9 cellular contexts compared by ENCODE assay signal in the genomic region with DNA sequence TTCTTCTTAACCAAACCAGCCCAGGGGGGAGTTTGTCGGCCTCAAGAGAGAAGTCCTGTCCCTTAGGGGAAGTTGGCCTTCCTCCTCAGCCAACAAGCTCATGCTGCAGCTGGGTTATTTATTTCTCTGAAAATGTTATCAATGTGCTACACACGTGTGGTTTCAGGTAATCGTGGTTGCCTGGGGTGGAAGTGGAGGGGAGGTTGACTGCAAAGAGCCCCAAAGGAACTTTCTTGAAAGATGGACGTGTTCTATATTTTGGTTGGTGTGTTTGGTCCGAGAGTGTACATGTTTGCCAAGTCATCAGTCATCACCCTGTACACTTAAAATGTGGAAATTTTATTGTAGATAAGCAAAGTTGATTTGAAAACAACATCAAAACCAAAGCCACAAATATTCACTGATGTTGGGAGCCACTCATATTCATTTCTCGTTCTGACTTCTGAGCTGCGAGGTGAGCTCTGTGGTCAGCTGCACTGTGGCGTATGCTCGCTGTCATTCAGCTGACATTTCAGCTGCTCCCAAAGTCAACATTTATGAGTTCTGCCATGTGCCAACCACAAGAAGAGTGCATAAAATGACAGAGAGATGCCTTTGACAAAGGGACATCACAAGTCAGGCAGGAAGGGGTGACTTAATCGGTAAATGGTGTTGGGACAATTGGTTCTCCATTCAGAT. TPM values are rescaled to one million over a fixed set of nuclear protein-coding genes. Genes with fewer than 3 reads are reported as not detected.
A peak's percentile ranks its signal among the peaks of the same experiment; 100 is the strongest.
DNase-seq lines count a peak whose midpoint lies in the region; ATAC-seq, FAIRE-seq and TF ChIP-seq lines count a peak whose summit lies in the region.
"Had no signal": no experiment of that assay in that cellular context is flagged by ENCODE, and none has a peak within 500 bp of the region (broad histone marks: within the 10 kb centered on the region; RNA-seq: fewer than 3 reads in every experiment).

No MANE protein-coding gene starts in this region.

- H3K4me1 ChIP-seq in BLaER1, result peaks cover 71% of the 10 kb centered on the region
- H3K4me1 ChIP-seq in HepG2 (ENCODE audit: insufficient read depth, low read length), result peaks cover 26% of the 10 kb centered on the region

- H4K20me1 ChIP-seq in BLaER1 (no peaks in the 10 kb centered on the region), HepG2 (ENCODE audit: insufficient read depth, low read length) (no peaks in the 10 kb centered on the region)

- H3K36me3 Mint-ChIP-seq in Calu3 (ENCODE audit: insufficient read depth, unreplicated experiment), result no peaks in the 10 kb centered on the region
- H3K36me3 Mint-ChIP-seq in nephron progenitor cell (ENCODE audit: low read depth), result no peaks in the 10 kb centered on the region
- H3K36me3 Mint-ChIP-seq: mesothelial cell of epicardium had no signal

- H3K4me1 Mint-ChIP-seq in Calu3 (ENCODE audit: low read depth, unreplicated experiment) (no peaks in the 10 kb centered on the region), nephron progenitor cell (peaks cover 25% of the 10 kb centered on the region)

- TF ChIP-seq RAD21 in HepG2 (CRISPR knock-in tag; IDR thresholded peaks at IDR 0.05), result no peak

- no peaks in the 10 kb centered on the region for H3K36me3 ChIP-seq in BLaER1
- no peaks in the 10 kb centered on the region for H3K36me3 ChIP-seq in HepG2 (replicated peaks in 1 of 2; ENCODE audit: control insufficient read depth in 1 of 2, insufficient read depth in 2 of 2, low read length in 2 of 2)

- H3K9ac ChIP-seq in BLaER1 (no peak overlapping the region), HepG2 (ENCODE audit: insufficient read depth, low read depth, low read length) (no peak overlapping the region)

- H3K4me2 ChIP-seq in BLaER1 (peak overlapping the region; percentile 86), HepG2 (ENCODE audit: low read depth, low read length) (no peak overlapping the region)

- H3K79me2 ChIP-seq in HepG2 (ENCODE audit: insufficient read depth, low read length), result no peaks in the 10 kb centered on the region

- intact Hi-C loops in HepG2 (cut with micrococcal nuclease; ENCODE audit: unreplicated experiment) (loop anchor here (2.0 kb wide), 1 partner anchor 119 kb away; no protein-coding TSS in a partner anchor), Calu3 (cut with micrococcal nuclease; ENCODE audit: unreplicated experiment) (no loop called here)

- BruUV-seq in HepG2 (replicated peaks; lab: Mats Ljungman, UMichigan) (no TSS peak), Calu3 (replicated peaks; lab: Mats Ljungman, UMichigan) (no TSS peak)

- H3K9me3 ChIP-seq in BLaER1 (peaks cover 18% of the 10 kb centered on the region; the same call in 1 of the 2 replicates), HepG2 (ENCODE audit: low read length) (no peaks in the 10 kb centered on the region)

- H3K27me3 ChIP-seq in BLaER1 (no peaks in the 10 kb centered on the region), HepG2 (ENCODE audit: control insufficient read depth in 1 of 2, insufficient read depth in 2 of 2, low read length in 2 of 2) (no peaks in the 10 kb centered on the region)

- H3K4me3 ChIP-seq in BLaER1 (no peak overlapping the region; the same call in 1 of the 2 replicates), HepG2 (replicated peaks in 1 of 3; ENCODE audit: insufficient read depth in 1 of 3, low read depth in 2 of 3, low read length in 3 of 3) (no peak overlapping the region)

- TF ChIP-seq CTCF in HepG2 (CRISPR knock-in tag; IDR thresholded peaks at IDR 0.05), result no peak
- no peak for TF ChIP-seq CTCF in Calu3 (IDR thresholded peaks at IDR 0.05; ENCODE audit: unreplicated experiment)
- no peak for TF ChIP-seq CTCF in nephron progenitor cell (IDR thresholded peaks at IDR 0.05)

- TF ChIP-seq EP300 in HepG2 (IDR thresholded peaks at IDR 0.05; ENCODE audit: low read depth in 2 of 2, low read length in 2 of 2), result no peak
- no peak for TF ChIP-seq EP300 in HepG2 (CRISPR knock-in tag; IDR thresholded peaks at IDR 0.05; ENCODE audit: borderline replicate concordance)

- no peak for TF ChIP-seq POLR2A in HepG2 (IDR thresholded peaks at IDR 0.05; ENCODE audit: insufficient read depth in 1 of 2, low read depth in 2 of 2, low read length in 2 of 2)

- ATAC-seq in GM19023 (IDR thresholded peaks at IDR 0.05; ENCODE audit: unreplicated experiment), result peak; percentile 81
- peak; percentile 74 for ATAC-seq in HG03108 (IDR thresholded peaks at IDR 0.05; ENCODE audit: unreplicated experiment)
- ATAC-seq in HepG2, result no peak

- no peak overlapping the region for H2AFZ ChIP-seq in HepG2 (ENCODE audit: low read length)

- no peak for FAIRE-seq in HepG2 (lab: Jason Lieb, UNC)

- POLR2A ChIA-PET in HepG2 (lab: Yijun Ruan, JAX), result interaction anchor here (0.7 to 1.7 kb wide), 5 partner anchors 20 to 134 kb away, joined by 3 to 10 read pairs (median 3); a partner anchor contains a TSS

- H3K9me3 Mint-ChIP-seq in Calu3 (ENCODE audit: low read depth, unreplicated experiment) (no peaks in the 10 kb centered on the region), nephron progenitor cell (no peaks in the 10 kb centered on the region)

- CTCF ChIA-PET in HepG2 (lab: Yijun Ruan, JAX; ENCODE audit: low intra/inter-chr PET ratio, low total read pairs) (interaction anchor here (17.5 kb wide), 1 partner anchor 47 kb away, joined by 571 read pairs; no protein-coding TSS in a partner anchor), Calu3 (lab: Charles Lee) (interaction anchor here (1.6 to 4.1 kb wide), 3 partner anchors 8 to 45 kb away, joined by 4 to 25 read pairs (median 10); a partner anchor contains a TSS)

- no peak overlapping the region for H3K27ac Mint-ChIP-seq in Calu3 (ENCODE audit: unreplicated experiment)
- no peak overlapping the region for H3K27ac Mint-ChIP-seq in nephron progenitor cell
- H3K27ac Mint-ChIP-seq: mesothelial cell of epicardium had no signal

- in situ Hi-C loops in HepG2 (cut with HindIII; ENCODE audit: extremely low pct_ligation_motif_present, low pct_unique_long_range_greater_than_20kb), result loop anchor here (5.0 kb wide), 2 partner anchors 45 to 125 kb away; no protein-coding TSS in a partner anchor

- peaks cover 14% of the 10 kb centered on the region for H3K27me3 Mint-ChIP-seq in Calu3 (ENCODE audit: unreplicated experiment)
- peaks cover 39% of the 10 kb centered on the region for H3K27me3 Mint-ChIP-seq in nephron progenitor cell (ENCODE audit: low read depth, poor library complexity)

- WGBS in HepG2 (ENCODE audit: low lambda C conversion rate), result 65% methylated on average over 10 of the region's 10 CpGs

- DNase-seq in T-helper 2 cell (peak in 3 of 5 experiments; percentile 31 to 100 (median 68)), HepG2 (ENCODE audit: low spot score) (no peak), NCI-H526 treated with DMSO at 0.1 percent for 48 hours (lab: John Stamatoyannopoulos, UW) (no peak), Calu3 (no peak), nephron progenitor cell (no peak)

- H3K4me3 Mint-ChIP-seq in Calu3 (ENCODE audit: low read depth, unreplicated experiment) (no peak overlapping the region), nephron progenitor cell (no peak overlapping the region)
- H3K4me3 Mint-ChIP-seq: mesothelial cell of epicardium had no signal

- peak overlapping the region; percentile 19; the same call in 1 of the 2 replicates for H3K27ac ChIP-seq in BLaER1
- no peak overlapping the region for H3K27ac ChIP-seq in HepG2 (ENCODE audit: extremely low read length, insufficient read depth, low read length)

RNA-seq across cellular contexts. Expression of a gene that starts 26.5 kb away (rescaled TPM):
- total RNA-seq in HepG2 (2016; rRNA removed; fragmentation: Illumina TruSeq; extraction: Trizol) (2.8 and 5.9 TPM in 2 replicates), Calu3 (2022) (269 and 278 TPM in 2 replicates)
- 1.1 and 2.0 TPM in 2 replicates for total RNA-seq in HepG2 (2016; cell fraction: cytosol; rRNA removed; fragmentation: Illumina TruSeq; extraction: Trizol; ENCODE audit: low read depth)
- total RNA-seq in HepG2 (2016; cell fraction: insoluble cytoplasmic fraction; rRNA removed; fragmentation: Illumina TruSeq; extraction: Trizol), result 2.8 and 5.0 TPM in 2 replicates
- 3.1 and 3.2 TPM in 2 replicates for total RNA-seq in HepG2 (2016; cell fraction: membrane; rRNA removed; fragmentation: Illumina TruSeq; extraction: Trizol)
- 7.2 and 8.0 TPM in 2 replicates for total RNA-seq in HepG2 (2016; cell fraction: nucleus; rRNA removed; fragmentation: Illumina TruSeq; extraction: Trizol)
- 2.7 and 3.3 TPM in 2 replicates for polyA plus RNA-seq in HepG2 (2011; rRNA removed)
- polyA plus RNA-seq in HepG2 (2011; cell fraction: cytosol; rRNA removed), result 1.8 and 2.1 TPM in 2 replicates
- polyA plus RNA-seq in HepG2 (2011; cell fraction: nucleus; rRNA removed), result 5.0 and 7.4 TPM in 2 replicates
- polyA plus RNA-seq in HepG2 (2012), result 2.3 and 3.3 TPM in 2 replicates
- 0.83 and 1.3 TPM in 2 replicates for polyA plus RNA-seq in HepG2 (2016; cell fraction: cytosol; fragmentation: Illumina TruSeq; extraction: Trizol; ENCODE audit: low read depth)
- polyA plus RNA-seq in HepG2 (2016; cell fraction: insoluble cytoplasmic fraction; fragmentation: Illumina TruSeq; extraction: Trizol; ENCODE audit: low read depth), result 2.4 and 5.1 TPM in 2 replicates
- 2.8 and 3.2 TPM in 2 replicates for polyA plus RNA-seq in HepG2 (2016; cell fraction: membrane; fragmentation: Illumina TruSeq; extraction: Trizol; ENCODE audit: low read depth)
- polyA plus RNA-seq in HepG2 (2016; cell fraction: nucleus; fragmentation: Illumina TruSeq; extraction: Trizol; ENCODE audit: insufficient read depth, low read depth), result 14.1 and 15.0 TPM in 2 replicates
- 4.0 and 29.5 TPM in 2 replicates for polyA minus RNA-seq in HepG2 (2011; rRNA and poly(A)+ RNA removed; ENCODE audit: low replicate concordance)
- 1.8 and 1.9 TPM in 2 replicates for polyA minus RNA-seq in HepG2 (2011; cell fraction: cytosol; rRNA and poly(A)+ RNA removed)
- 2.4 and 2.8 TPM in 2 replicates for polyA minus RNA-seq in HepG2 (2011; cell fraction: nucleus; rRNA and poly(A)+ RNA removed)

RNA-seq across cellular contexts. Expression of a gene that starts 59.5 kb away (rescaled TPM):
- total RNA-seq in HepG2 (2016; rRNA removed; fragmentation: Illumina TruSeq; extraction: Trizol) (not detected in 2 replicates), Calu3 (2022) (0.85 and 1.5 TPM in 2 replicates)
- total RNA-seq in HepG2 (2016; cell fraction: cytosol; rRNA removed; fragmentation: Illumina TruSeq; extraction: Trizol; ENCODE audit: low read depth), result not detected in 2 replicates
- total RNA-seq in HepG2 (2016; cell fraction: insoluble cytoplasmic fraction; rRNA removed; fragmentation: Illumina TruSeq; extraction: Trizol), result not detected in 2 replicates
- not detected in 2 replicates for total RNA-seq in HepG2 (2016; cell fraction: membrane; rRNA removed; fragmentation: Illumina TruSeq; extraction: Trizol)
- not detected in 2 replicates for total RNA-seq in HepG2 (2016; cell fraction: nucleus; rRNA removed; fragmentation: Illumina TruSeq; extraction: Trizol)
- polyA plus RNA-seq in HepG2 (2011; rRNA removed), result 0.01 TPM in 1 of 2 replicates, not detected in the other
- polyA plus RNA-seq in HepG2 (2011; cell fraction: cytosol; rRNA removed), result 0.03 TPM in 1 of 2 replicates, not detected in the other
- 0.06 TPM in 1 of 2 replicates, not detected in the other for polyA plus RNA-seq in HepG2 (2011; cell fraction: nucleus; rRNA removed)
- polyA plus RNA-seq in HepG2 (2012), result 0.27 and 0.35 TPM in 2 replicates
- polyA plus RNA-seq in HepG2 (2016; cell fraction: cytosol; fragmentation: Illumina TruSeq; extraction: Trizol; ENCODE audit: low read depth), result not detected in 2 replicates
- not detected in 2 replicates for polyA plus RNA-seq in HepG2 (2016; cell fraction: insoluble cytoplasmic fraction; fragmentation: Illumina TruSeq; extraction: Trizol; ENCODE audit: low read depth)
- polyA plus RNA-seq in HepG2 (2016; cell fraction: membrane; fragmentation: Illumina TruSeq; extraction: Trizol; ENCODE audit: low read depth), result not detected in 2 replicates
- not detected in 2 replicates for polyA plus RNA-seq in HepG2 (2016; cell fraction: nucleus; fragmentation: Illumina TruSeq; extraction: Trizol; ENCODE audit: insufficient read depth, low read depth)
- 0.12 TPM in 1 of 2 replicates, not detected in the other for polyA minus RNA-seq in HepG2 (2011; rRNA and poly(A)+ RNA removed; ENCODE audit: low replicate concordance)
- not detected in 2 replicates for polyA minus RNA-seq in HepG2 (2011; cell fraction: cytosol; rRNA and poly(A)+ RNA removed)
- not detected in 2 replicates for polyA minus RNA-seq in HepG2 (2011; cell fraction: nucleus; rRNA and poly(A)+ RNA removed)

Comparison
In these comparisons a context has a peak if more than half of its experiments do, and no peak if none do; other contexts are left out.
1. DNase-seq: peak in T-helper 2 cell (3 of 5); none in HepG2 (single experiment), NCI-H526 treated with DMSO at 0.1 percent for 48 hours (single experiment), Calu3 (single experiment) and nephron progenitor cell (single experiment).
2. RNA of a gene that starts 26.5 kb away (total RNA-seq): 269 to 278 TPM in Calu3; 1.1 to 8.0 TPM in HepG2; every median in the first group is over 10 times any median in the second.